ENCODE assay signal across 8 cellular contexts in genomic region chr11:118171274-118172062, GRCh38. TPM values are rescaled to one million over a fixed set of nuclear protein-coding genes. Genes with fewer than 3 reads are reported as not detected.
DNase-seq lines count a peak whose midpoint lies in the region; ATAC-seq, FAIRE-seq and TF ChIP-seq lines count a peak whose summit lies in the region.

No MANE protein-coding gene starts in this region.

- ATAC-seq in HG02884 (IDR thresholded peaks at IDR 0.05; ENCODE audit: unreplicated experiment) (no peak), GM21576 (IDR thresholded peaks at IDR 0.05; ENCODE audit: unreplicated experiment) (no peak)

- H3K4me3 ChIP-seq in NB4 (ENCODE audit: low read depth, low read length) (no peak overlapping the region), astrocyte (ENCODE audit: insufficient read depth, low read depth, low read length) (no peak overlapping the region), sigmoid colon (no peak overlapping the region)

- peaks cover 18% of the 10 kb centered on the region for H3K4me1 Mint-ChIP-seq in astrocyte (ENCODE audit: low read depth, unreplicated experiment)

- intact Hi-C loops in sigmoid colon (cut with DNase I): loop anchor here (1.0 kb wide), 1 partner anchor 26 kb away; no protein-coding TSS in a partner anchor

- H2AFZ ChIP-seq in astrocyte (ENCODE audit: low read depth, low read length): peak overlapping the region; percentile 49

- no peaks in the 10 kb centered on the region for H4K20me1 ChIP-seq in astrocyte (ENCODE audit: insufficient read depth, low read length)

- H3K4me2 ChIP-seq in astrocyte (ENCODE audit: low read length): peak overlapping the region; percentile 7

- H3K36me3 ChIP-seq in astrocyte (ENCODE audit: insufficient read depth, low read length): no peaks in the 10 kb centered on the region
- no peaks in the 10 kb centered on the region for H3K36me3 ChIP-seq in sigmoid colon

- peak; percentile 93 for TF ChIP-seq CTCF in GM12872 (IDR thresholded peaks at IDR 0.05; ENCODE audit: insufficient read depth, low read depth, low read length)
- TF ChIP-seq CTCF in NB4 (IDR thresholded peaks at IDR 0.05; ENCODE audit: low read depth, low read length): peak; percentile 81
- peak; percentile 69 for TF ChIP-seq CTCF in astrocyte (IDR thresholded peaks at IDR 0.05; ENCODE audit: insufficient read depth, low read depth, low read length)
- TF ChIP-seq CTCF in sigmoid colon (IDR thresholded peaks at IDR 0.05): peak; percentile 72 to 91 (median 82)

- no peak overlapping the region for H3K27ac Mint-ChIP-seq in astrocyte (ENCODE audit: unreplicated experiment)

- no peaks in the 10 kb centered on the region for H3K79me2 ChIP-seq in astrocyte (ENCODE audit: insufficient read depth, low read length)

- TF ChIP-seq POLR2A in NB4 (IDR thresholded peaks at IDR 0.05; ENCODE audit: extremely low read depth, insufficient read length) (no peak), sigmoid colon (IDR thresholded peaks at IDR 0.05) (no peak)

- no peaks in the 10 kb centered on the region for H3K9me3 Mint-ChIP-seq in astrocyte (ENCODE audit: unreplicated experiment)

- no peak for TF ChIP-seq EP300 in sigmoid colon (IDR thresholded peaks at IDR 0.05)

- H3K27ac ChIP-seq in astrocyte (ENCODE audit: low read depth, low read length) (no peak overlapping the region), sigmoid colon (no peak overlapping the region)

- H3K27me3 ChIP-seq in astrocyte (ENCODE audit: insufficient read depth, low read length) (peaks cover 34% of the 10 kb centered on the region), sigmoid colon (peaks cover 0 to 12% (median 0%) of the 10 kb centered on the region in 3 donors)

- WGBS in sigmoid colon, 2 donors: 8 to 13% methylated on average over 29 of the region's 29 CpGs

- H3K36me3 Mint-ChIP-seq in astrocyte (ENCODE audit: low read depth, unreplicated experiment): no peaks in the 10 kb centered on the region

- H3K27me3 Mint-ChIP-seq in astrocyte (ENCODE audit: low read depth, unreplicated experiment): peaks cover 88% of the 10 kb centered on the region

- H3K4me1 ChIP-seq in astrocyte (ENCODE audit: insufficient read depth, low read length): no peaks in the 10 kb centered on the region
- H3K4me1 ChIP-seq in sigmoid colon: peaks cover 0 to 23% (median 14%) of the 10 kb centered on the region in 4 donors

- no peak overlapping the region for H3K9ac ChIP-seq in astrocyte (ENCODE audit: low read length)

- no peaks in the 10 kb centered on the region for H3K9me3 ChIP-seq in astrocyte (ENCODE audit: insufficient read depth, low read depth, low read length)
- no peaks in the 10 kb centered on the region for H3K9me3 ChIP-seq in sigmoid colon

- DNase-seq in NB4 (ENCODE audit: low read depth) (peak; percentile 77), T-helper 9 cell (peak; percentile 69), astrocyte (ENCODE audit: low read depth) (peak; percentile 10), hippocampal formation (lab: John Stamatoyannopoulos, UW) (peak; percentile 82 to 85), sigmoid colon (peak; percentile 85)

- no peak for FAIRE-seq in astrocyte (lab: Jason Lieb, UNC)

- H3K4me3 Mint-ChIP-seq in astrocyte (ENCODE audit: unreplicated experiment): no peak overlapping the region

RNA-seq across cellular contexts. Expression of gene SCN2B, which starts 5.0 kb away (rescaled TPM):
- total RNA-seq in astrocyte (0.18 and 0.29 TPM in 2 replicates), sigmoid colon (1 to 10 TPM in 3 of 4 donors, under 1 TPM in 1; 0.95 to 1.7 (median 1.2) TPM)
- under 1 TPM; 0.23 to 0.74 (median 0.60) TPM for polyA plus RNA-seq in sigmoid colon

RNA-seq across cellular contexts. Expression of gene SCN4B, which starts 18.8 kb away (rescaled TPM):
- total RNA-seq in astrocyte: 0.31 and 0.89 TPM in 2 replicates
- 1 to 10 TPM; 1.3 to 2.2 (median 1.5) TPM for total RNA-seq in sigmoid colon
- polyA plus RNA-seq in sigmoid colon: 1 to 10 TPM in 2 of 3 donors, under 1 TPM in 1; 0.92 to 1.3 (median 1.2) TPM

RNA-seq across cellular contexts. Expression of gene JAML, which starts 53.3 kb away (rescaled TPM):
- total RNA-seq in astrocyte: not detected in 2 replicates
- 1 to 10 TPM; 3.3 to 6.1 (median 5.6) TPM for total RNA-seq in sigmoid colon
- polyA plus RNA-seq in sigmoid colon: 10 to 100 TPM in 2 of 3 donors, 1 to 10 TPM in 1; 9.0 to 35.1 (median 16.5) TPM

Comparison
In these comparisons a context has a peak if more than half of its experiments do, and no peak if none do; other contexts are left out.
1. DNase-seq: peak in every context shown above with its lines; median percentile 85 in sigmoid colon; 84 in hippocampal formation; 77 in NB4; 69 in T-helper 9 cell; 10 in astrocyte.